In the genomic region with DNA sequence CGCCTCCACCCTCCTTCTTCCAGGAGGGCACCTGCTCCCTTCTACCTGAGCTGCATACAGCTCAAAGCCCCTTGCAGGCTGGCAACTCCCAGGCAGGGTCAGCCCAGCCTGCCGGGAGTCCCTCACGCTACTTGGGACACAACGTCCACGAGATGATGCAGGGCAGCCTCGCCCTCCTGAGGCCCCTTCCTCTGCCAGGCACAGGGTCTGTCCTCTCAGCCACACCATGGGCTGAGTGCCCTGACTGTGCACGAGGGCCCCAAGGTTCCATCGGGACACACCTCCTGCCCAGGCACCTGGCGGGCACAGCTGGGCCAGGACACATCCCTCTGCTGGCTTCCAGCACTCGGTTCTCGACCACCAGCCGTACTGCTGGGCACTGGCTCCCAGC, we compare ENCODE assay signal across 22 cellular contexts.
"Had no signal": no experiment of that assay in that cellular context is flagged by ENCODE, and none has a peak within 500 bp of the region (broad histone marks: within the 10 kb centered on the region; RNA-seq: fewer than 3 reads in every experiment).

No MANE protein-coding gene starts in this region.

- H3K27ac ChIP-seq: ascending aorta, epithelial cell of prostate, esophagus squamous epithelium, neutrophil, ovary, prostate gland, testis, transverse colon, VCaP had no signal

- FAIRE-seq: colon, endometrium, islet of Langerhans had no signal

- DNase-seq: activated CD4-positive, alpha-beta T cell treated with anti-CD3 and anti-CD28 coated beads for 4 hours; activated CD4-positive, alpha-beta T cell treated with anti-CD3 and anti-CD28 coated beads, Interleukin-2, amount 50 U/mL, for 4 hours; activated gamma-delta T cell; activated naive CD4-positive, alpha-beta T cell treated with anti-CD3 and anti-CD28 coated beads, Interleukin-2, amount 10 ng/mL, durations not matched to agents 7 days and 5 days; activated naive CD8-positive, alpha-beta T cell treated with anti-CD3 and anti-CD28 coated beads, Interleukin-2, amount 10 ng/mL, durations not matched to agents 7 days and 5 days; dermis blood vessel endothelial cell; effector CD8-positive, alpha-beta T cell; esophagus squamous epithelium; foreskin melanocyte; mammary epithelial cell; ovary; stimulated activated naive CD8-positive, alpha-beta T cell treated with anti-CD3 and anti-CD28 coated beads, Interleukin-15, Interleukin-2, amounts not matched to agents 100 U/mL and 50 U/mL, for 24 hours; testis; transverse colon had no signal

- ATAC-seq: stimulated activated naive CD8-positive, alpha-beta T cell treated with anti-CD3 and anti-CD28 coated beads, Interleukin-15, Interleukin-2, amounts not matched to agents 100 U/mL and 50 U/mL, for 24 hours had no signal

- H3K9me3 ChIP-seq: neutrophil, ovary, prostate gland, testis had no signal

- H3K36me3 ChIP-seq: ascending aorta, esophagus squamous epithelium, neutrophil, ovary, prostate gland, transverse colon had no signal

- H3K4me3 ChIP-seq: ascending aorta, esophagus squamous epithelium, ovary, prostate gland, testis, transverse colon had no signal

- H3K27me3 ChIP-seq: ascending aorta, ovary, testis had no signal
